In genomic region chr2:240960963-240961876, GRCh38 we compare ENCODE assay signal across 13 cellular contexts. TPM values are rescaled to one million over a fixed set of nuclear protein-coding genes. Genes with fewer than 3 reads are reported as not detected.
DNase-seq lines count a peak whose midpoint lies in the region; ATAC-seq and TF ChIP-seq lines count a peak whose summit lies in the region.
"Had no signal": no experiment of that assay in that cellular context is flagged by ENCODE, and none has a peak within 500 bp of the region (broad histone marks: within the 10 kb centered on the region; RNA-seq: fewer than 3 reads in every experiment).

No MANE protein-coding gene starts in this region.

- H4K20me1 ChIP-seq in H9 (ENCODE audit: control insufficient read depth, insufficient read depth, insufficient read length), result no peaks in the 10 kb centered on the region

- no peak overlapping the region for H4K5ac ChIP-seq in H9 (ENCODE audit: insufficient read length, low read depth, low read length)

- H3T11ph ChIP-seq in H9 (ENCODE audit: low read length), result no peak overlapping the region

- no peaks in the 10 kb centered on the region for H3K9me3 Mint-ChIP-seq in H9
- H3K9me3 Mint-ChIP-seq: CD8-positive, alpha-beta memory T cell had no signal

- H3K4me1 Mint-ChIP-seq in H9, result peaks cover 3 to 4% of the 10 kb centered on the region in 2 experiments; a peak in 3 of 4 replicates
- H3K4me1 Mint-ChIP-seq: CD8-positive, alpha-beta memory T cell had no signal

- no peaks in the 10 kb centered on the region for H3K36me3 Mint-ChIP-seq in H9 (ENCODE audit: insufficient read depth in 1 of 3, low read depth in 3 of 3)
- H3K36me3 Mint-ChIP-seq: CD8-positive, alpha-beta memory T cell had no signal

- no peak overlapping the region for H2AK5ac ChIP-seq in H9 (ENCODE audit: insufficient read length, low read length)

- no peak overlapping the region for H3K23ac ChIP-seq in H9 (ENCODE audit: insufficient read length, low read depth, low read length)

- H3K56ac ChIP-seq in H9 (ENCODE audit: insufficient read length, low read depth, low read length), result no peak overlapping the region

- intact Hi-C loops in right cardiac atrium (cut with DNase I) (no loop called here), sigmoid colon (cut with DNase I) (no loop called here)

- no peak overlapping the region for H3K4ac ChIP-seq in H9 (ENCODE audit: low read depth, low read length)

- H3K27ac Mint-ChIP-seq in H9, result no peak overlapping the region; a peak in 1 of 7 replicates
- H3K27ac Mint-ChIP-seq: CD8-positive, alpha-beta memory T cell had no signal

- 100% methylated on average over 5 of the region's 27 CpGs for WGBS in H9 (ENCODE audit: extremely low coverage, insufficient read length, low lambda C conversion rate)
- 74% methylated on average over 27 of the region's 27 CpGs for WGBS in right cardiac atrium
- WGBS in sigmoid colon, 2 donors, result 71 to 78% methylated on average over 27 of the region's 27 CpGs

- H3K18ac ChIP-seq in H9 (ENCODE audit: insufficient read length, low read depth, low read length), result no peak overlapping the region

- ATAC-seq in right cardiac atrium, result peak in 1 of 2 donors; percentile 4

- no peak overlapping the region for H4K91ac ChIP-seq in H9 (ENCODE audit: insufficient read length, low read depth, low read length)

- DNase-seq in H9 (peak; percentile 19), RWPE1 (ENCODE audit: low spot score) (no peak), right cardiac atrium (peak; percentile 17 to 63 (median 59)), sigmoid colon (peak; percentile 42), SIG-M5 treated with dmso at 0.1 percent for 504 hours (lab: John Stamatoyannopoulos, UW; ENCODE audit: unreplicated experiment) (no peak)
- DNase-seq in effector CD4-positive, alpha-beta T cell, result no peak
- DNase-seq in stimulated activated CD4-positive, alpha-beta T cell treated with anti-CD3 and anti-CD28 coated beads, Interleukin-15, amount 100 ng/mL, for 24 hours, result no peak
- DNase-seq in activated CD4-positive, alpha-beta T cell treated with anti-CD3 and anti-CD28 coated beads for 4 hours, result no peak
- DNase-seq: NCI-H524 treated with DMSO at 0.1 percent for 48 hours; stimulated activated CD4-positive, alpha-beta T cell treated with anti-CD3 and anti-CD28 coated beads, Interleukin-4, amount 100 ng/mL, for 24 hours; SW 1271 had no signal

- no peak overlapping the region for H2AFZ ChIP-seq in H9 (ENCODE audit: low read length)

- H2BK5ac ChIP-seq in H9 (ENCODE audit: insufficient read length, low read length), result no peak overlapping the region

- POLR2A ChIA-PET in RWPE1 (lab: Yijun Ruan, JAX; ENCODE audit: low non-redundant PET), result no interaction called here

- H3K14ac ChIP-seq in H9 (ENCODE audit: insufficient read depth, low read length), result no peak overlapping the region

- no peaks in the 10 kb centered on the region for H3K79me1 ChIP-seq in H9 (ENCODE audit: insufficient read depth, low read depth, low read length, poor library complexity, severe bottlenecking)

- no peaks in the 10 kb centered on the region for H3K9me3 ChIP-seq in H9 (ENCODE audit: control insufficient read depth, low read depth, low read length)
- H3K9me3 ChIP-seq in right cardiac atrium (ENCODE audit: control insufficient read depth, low read length), result no peaks in the 10 kb centered on the region
- H3K9me3 ChIP-seq in sigmoid colon, result no peaks in the 10 kb centered on the region

- no peak overlapping the region for H3K9ac ChIP-seq in H9 (ENCODE audit: extremely low read depth, insufficient read length, low read length)

- no peaks in the 10 kb centered on the region for H3K79me2 ChIP-seq in H9 (ENCODE audit: insufficient read depth, low read length)

- no peak overlapping the region for H2BK12ac ChIP-seq in H9 (ENCODE audit: insufficient read length, low read depth, low read length)

- no peak overlapping the region for H2BK20ac ChIP-seq in H9 (ENCODE audit: low read depth, low read length, poor library complexity, severe bottlenecking)

- no peak overlapping the region for H4K8ac ChIP-seq in H9 (replicated peaks; ENCODE audit: insufficient read length, low read depth, low read length)

- H3K4me2 ChIP-seq in H9 (ENCODE audit: insufficient read depth, insufficient read length, low read length), result no peak overlapping the region

- no peaks in the 10 kb centered on the region for H3K36me3 ChIP-seq in sigmoid colon

- no peak overlapping the region for H3K4me3 Mint-ChIP-seq in H9
- H3K4me3 Mint-ChIP-seq: CD8-positive, alpha-beta memory T cell had no signal

- CTCF ChIA-PET in RWPE1 (lab: Yijun Ruan, JAX), result no interaction called here

- H3K4me3 ChIP-seq in right cardiac atrium (ENCODE audit: low read length) (no peak overlapping the region), sigmoid colon (no peak overlapping the region)

- no peak for TF ChIP-seq POLR2A in sigmoid colon (IDR thresholded peaks at IDR 0.05)

- no peak overlapping the region for H3K27ac ChIP-seq in H9 (ENCODE audit: insufficient read length, low read depth, low read length)
- peak overlapping the region; percentile 71 for H3K27ac ChIP-seq in RWPE1
- H3K27ac ChIP-seq in right cardiac atrium (ENCODE audit: low read length), result no peak overlapping the region
- no peak overlapping the region for H3K27ac ChIP-seq in sigmoid colon

- H3K4me1 ChIP-seq in H9 (ENCODE audit: insufficient read depth, low read length) (no peaks in the 10 kb centered on the region; the same call in 1 of the 2 replicates), right cardiac atrium (ENCODE audit: control insufficient read depth, insufficient read depth, low read length) (peaks cover 5% of the 10 kb centered on the region), sigmoid colon (peaks cover 0 to 18% (median 13%) of the 10 kb centered on the region in 4 donors)

- no peaks in the 10 kb centered on the region for H3K27me3 ChIP-seq in H9 (ENCODE audit: insufficient read depth, low read length)
- H3K27me3 ChIP-seq in right cardiac atrium (ENCODE audit: control insufficient read depth, insufficient read depth), result no peaks in the 10 kb centered on the region
- peaks cover 0 to 43% (median 0%) of the 10 kb centered on the region in 3 donors for H3K27me3 ChIP-seq in sigmoid colon

- TF ChIP-seq EP300 in sigmoid colon (IDR thresholded peaks at IDR 0.05), result no peak

- no peak overlapping the region for H2BK120ac ChIP-seq in H9 (ENCODE audit: low read depth, low read length, poor library complexity, severe bottlenecking)

- no peaks in the 10 kb centered on the region for H3K23me2 ChIP-seq in H9 (ENCODE audit: insufficient read length, low read depth, low read length, poor library complexity, severe bottlenecking)

- H2BK15ac ChIP-seq in H9 (ENCODE audit: low read depth, low read length), result no peak overlapping the region

- no peaks in the 10 kb centered on the region for H3K27me3 Mint-ChIP-seq in H9 (ENCODE audit: low read depth)

- TF ChIP-seq CTCF in H9 (conservative IDR thresholded peaks at IDR 0.05) (no peak), RWPE1 (conservative IDR thresholded peaks at IDR 0.05; ENCODE audit: low read depth) (no peak), sigmoid colon (IDR thresholded peaks at IDR 0.05) (no peak)

RNA-seq across cellular contexts. Expression of gene SNED1, which starts 37.2 kb away (rescaled TPM):
- 1.8 and 2.5 TPM in 2 replicates for total RNA-seq in H9 (2021)
- total RNA-seq in right cardiac atrium, result 10 to 100 TPM; 13.8 to 19.2 (median 16.8) TPM
- polyA plus RNA-seq in right cardiac atrium, result 6.7 TPM
- total RNA-seq in sigmoid colon, result 10 to 100 TPM in 3 of 4 donors, 1 to 10 TPM in 1; 8.3 to 37.1 (median 17.0) TPM
- polyA plus RNA-seq in sigmoid colon, result 1 to 10 TPM in 2 of 3 donors, under 1 TPM in 1; 0.69 to 6.3 (median 3.0) TPM

RNA-seq across cellular contexts. Expression of gene CROCC2, which starts 55.1 kb away (rescaled TPM):
- not detected in 2 replicates for total RNA-seq in H9 (2021)
- under 1 TPM in 1 of 4 donors, not detected in 3; 0.03 TPM for total RNA-seq in right cardiac atrium
- polyA plus RNA-seq in right cardiac atrium, result not detected
- not detected for total RNA-seq in sigmoid colon
- polyA plus RNA-seq in sigmoid colon, result under 1 TPM in 2 of 3 donors, not detected in 1; under 0.01 to 0.09 TPM
- total RNA-seq: CD8-positive, alpha-beta memory T cell; M059J had no signal
- polyA plus RNA-seq: CD8-positive, alpha-beta memory T cell had no signal

Comparison
In these comparisons a context has a peak if more than half of its experiments do, and no peak if none do; other contexts are left out.
1. DNase-seq: peak in H9 (single experiment), right cardiac atrium (3 of 3) and sigmoid colon (single experiment); none in RWPE1 (single experiment), effector CD4-positive, alpha-beta T cell (single experiment), stimulated activated CD4-positive, alpha-beta T cell treated with anti-CD3 and anti-CD28 coated beads, Interleukin-15, amount 100 ng/mL, for 24 hours (single experiment), SIG-M5 treated with dmso at 0.1 percent for 504 hours (single experiment) and activated CD4-positive, alpha-beta T cell treated with anti-CD3 and anti-CD28 coated beads for 4 hours (0 of 2).